Comparison of ENCODE assay signal across 18 cellular contexts in genomic region chr10:124912487-124912886, GRCh38. TPM values are rescaled to one million over a fixed set of nuclear protein-coding genes. Genes with fewer than 3 reads are reported as not detected.
DNase-seq lines count a peak whose midpoint lies in the region; FAIRE-seq and TF ChIP-seq lines count a peak whose summit lies in the region.
"Had no signal": no experiment of that assay in that cellular context is flagged by ENCODE, and none has a peak within 500 bp of the region (broad histone marks: within the 10 kb centered on the region; RNA-seq: fewer than 3 reads in every experiment).

No MANE protein-coding gene starts in this region.

- peak overlapping the region; percentile 36; the same call in 1 of the 2 replicates for H3K27ac ChIP-seq in VCaP
- H3K27ac ChIP-seq in neutrophil: peak overlapping the region; percentile 69
- H3K27ac ChIP-seq in tibial nerve: peak overlapping the region in 3 of 4 donors; percentile 16 to 93 (median 77)
- H3K27ac ChIP-seq: KMS-11 had no signal

- H3K4me3 ChIP-seq in neutrophil (ENCODE audit: low read depth in 1 of 2, low read length in 1 of 2) (peak overlapping the region in 1 of 2 experiments; percentile 18), tibial nerve (no peak overlapping the region)

- 100% methylated on average over 1 of the region's 1 CpG for WGBS in tibial nerve, 2 donors

- DNase-seq in tibial nerve (ENCODE audit: low spot score in 2 of 2) (no peak), NCI-H524 treated with DMSO at 0.1 percent for 48 hours (lab: John Stamatoyannopoulos, UW) (no peak), urothelium cell line (ENCODE audit: low spot score) (no peak), AG20443 (ENCODE audit: low spot score) (no peak), HK-2 (ENCODE audit: unreplicated experiment) (no peak)
- DNase-seq: BE2C; CD8-positive, alpha-beta T cell; NCI-H1930; NCI-H524; PC-3 had no signal

- H3K4me1 Mint-ChIP-seq in dendritic cell treated with granulocyte-macrophage colony-stimulating factor and Interleukin-4, amounts not matched to agents 40 ng/mL and 50 ng/mL, for 4 days (ENCODE audit: low read depth): peaks cover 35% of the 10 kb centered on the region

- H3K36me3 Mint-ChIP-seq in dendritic cell treated with granulocyte-macrophage colony-stimulating factor and Interleukin-4, amounts not matched to agents 40 ng/mL and 50 ng/mL, for 4 days (ENCODE audit: low read depth): peaks cover 2% of the 10 kb centered on the region

- FAIRE-seq in urothelium cell line (lab: Jason Lieb, UNC): no peak
- FAIRE-seq: D721Med, G401.6, GM12892, GM19239 had no signal

- H3K9me3 ChIP-seq in neutrophil (no peaks in the 10 kb centered on the region), tibial nerve (no peaks in the 10 kb centered on the region)
- H3K9me3 ChIP-seq: BE2C had no signal

- no peaks in the 10 kb centered on the region for H3K27me3 ChIP-seq in neutrophil
- no peaks in the 10 kb centered on the region for H3K27me3 ChIP-seq in tibial nerve
- H3K27me3 ChIP-seq: BE2C had no signal

- peaks cover 51% of the 10 kb centered on the region in 2 experiments for H3K4me1 ChIP-seq in neutrophil (ENCODE audit: control insufficient read depth in 1 of 2, insufficient read depth in 1 of 2, low read depth in 1 of 2, low read length in 1 of 2)
- H3K4me1 ChIP-seq in tibial nerve: peaks cover 0 to 32% (median 17%) of the 10 kb centered on the region in 4 donors
- H3K4me1 ChIP-seq: BE2C had no signal

- H3K36me3 ChIP-seq in neutrophil (no peaks in the 10 kb centered on the region), tibial nerve (no peaks in the 10 kb centered on the region)
- H3K36me3 ChIP-seq: BE2C had no signal

- H3K27me3 Mint-ChIP-seq in dendritic cell treated with granulocyte-macrophage colony-stimulating factor and Interleukin-4, amounts not matched to agents 40 ng/mL and 50 ng/mL, for 4 days: peaks cover 3% of the 10 kb centered on the region

- no peak for TF ChIP-seq POLR2A in tibial nerve (IDR thresholded peaks at IDR 0.05)

- H3K4me3 Mint-ChIP-seq in dendritic cell treated with granulocyte-macrophage colony-stimulating factor and Interleukin-4, amounts not matched to agents 40 ng/mL and 50 ng/mL, for 4 days: no peak overlapping the region
- H3K4me3 Mint-ChIP-seq: CD8-positive, alpha-beta T cell had no signal

- peak overlapping the region; percentile 81 for H3K27ac Mint-ChIP-seq in dendritic cell treated with granulocyte-macrophage colony-stimulating factor and Interleukin-4, amounts not matched to agents 40 ng/mL and 50 ng/mL, for 4 days
- H3K27ac Mint-ChIP-seq: CD8-positive, alpha-beta T cell had no signal

- intact Hi-C loops in dendritic cell treated with granulocyte-macrophage colony-stimulating factor and Interleukin-4, amounts not matched to agents 40 ng/mL and 50 ng/mL, for 4 days (cut with micrococcal nuclease): loop anchor here (10.0 kb wide), 2 partner anchors 242 to 378 kb away; no protein-coding TSS in a partner anchor

- no peaks in the 10 kb centered on the region for H3K9me3 Mint-ChIP-seq in dendritic cell treated with granulocyte-macrophage colony-stimulating factor and Interleukin-4, amounts not matched to agents 40 ng/mL and 50 ng/mL, for 4 days
- H3K9me3 Mint-ChIP-seq: CD8-positive, alpha-beta T cell had no signal

- TF ChIP-seq CTCF in VCaP (conservative IDR thresholded peaks at IDR 0.05): no peak
- TF ChIP-seq CTCF in neutrophil (IDR thresholded peaks at IDR 0.05): no peak
- no peak for TF ChIP-seq CTCF in tibial nerve (IDR thresholded peaks at IDR 0.05)

- no peak for TF ChIP-seq EP300 in tibial nerve (IDR thresholded peaks at IDR 0.05)

RNA-seq across cellular contexts. Expression of gene ZRANB1, which starts 29.4 kb away (rescaled TPM):
- 10 to 100 TPM; 22.2 to 33.5 (median 24.2) TPM for total RNA-seq in tibial nerve
